In the genomic region with DNA sequence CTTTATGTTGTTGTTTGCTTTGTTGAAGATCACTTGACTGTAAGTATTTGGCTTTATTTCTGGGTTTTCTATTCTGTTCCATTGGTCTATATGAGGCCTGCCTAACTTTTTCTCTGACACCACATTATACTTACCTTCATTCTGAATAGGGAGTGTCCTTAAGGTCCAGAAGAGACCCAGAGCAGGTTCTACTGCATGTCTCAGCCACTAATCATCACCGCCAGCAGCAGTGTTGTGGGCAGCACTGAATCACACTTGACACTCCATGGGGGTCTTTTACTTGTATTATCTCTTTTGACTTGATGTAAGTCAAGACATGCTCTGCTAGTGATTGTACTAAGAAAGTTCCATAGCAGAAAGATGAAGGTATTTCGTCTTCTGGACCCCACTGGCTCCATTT, we compare ENCODE assay signal across 25 cellular contexts.
"Had no signal": no experiment of that assay in that cellular context is flagged by ENCODE, and none has a peak within 500 bp of the region (broad histone marks: within the 10 kb centered on the region; RNA-seq: fewer than 3 reads in every experiment).

No MANE protein-coding gene starts in this region.

- DNase-seq: activated CD4-positive, alpha-beta memory T cell treated with anti-CD3 and anti-CD28 coated beads, Interleukin-2, amount 10 ng/mL, durations not matched to agents 7 days and 5 days; activated CD4-positive, alpha-beta T cell treated with anti-CD3 and anti-CD28 coated beads, Interleukin-2, amount 10 ng/mL, durations not matched to agents 7 days and 5 days; activated CD4-positive, CD25-positive, alpha-beta regulatory T cell treated with anti-CD3 and anti-CD28 coated beads, Interleukin-2, amount 50 U/mL, for 72 hours; activated gamma-delta T cell treated with Interleukin-2 at 50 U/mL for 16 hours; activated naive CD4-positive, alpha-beta T cell treated with anti-CD3 and anti-CD28 coated beads, Interleukin-2, amount 50 U/mL, for 16 hours; activated T-cell treated with anti-CD3 and anti-CD28 coated beads, Interleukin-2, amount 50 U/mL, for 4 hours; amniotic stem cell; brain microvascular endothelial cell; foreskin fibroblast; heart right ventricle; left lung; lower lobe of right lung; mesendoderm; natural killer cell; stimulated activated CD4-positive, alpha-beta T cell treated with anti-CD3 and anti-CD28 coated beads, Interleukin-15, amount 100 ng/mL, for 24 hours; stimulated activated CD4-positive, alpha-beta T cell treated with anti-CD3 and anti-CD28 coated beads, Interleukin-2, amount 100 ng/mL, for 24 hours; stimulated activated naive B cell treated with anti-CD40 and anti-IgM and Interleukin-4, amounts not matched to agents 10 μg/mL and 1 μg/mL and 100 μg/mL, for 72 hours; stomach; T-helper 2 cell; thyroid gland had no signal

- H3K36me3 ChIP-seq: brain microvascular endothelial cell, heart right ventricle, left lung, lower lobe of right lung, right atrium auricular region, stomach, thyroid gland had no signal

- H3K27me3 ChIP-seq: brain microvascular endothelial cell, heart right ventricle, right atrium auricular region, stomach, thyroid gland had no signal

- H3K27ac Mint-ChIP-seq: activated CD4-positive, alpha-beta memory T cell treated with anti-CD3 and anti-CD28 coated beads, Interleukin-2, amount 10 ng/mL, durations not matched to agents 7 days and 5 days; activated CD4-positive, alpha-beta T cell treated with anti-CD3 and anti-CD28 coated beads, Interleukin-2, amount 10 ng/mL, durations not matched to agents 7 days and 5 days; activated T-helper 17 cell treated with anti-CD3 and anti-CD28 coated beads, Interleukin-2, amount 50 U/mL, for 72 hours; dendritic cell treated with granulocyte-macrophage colony-stimulating factor and Interleukin-4, amounts not matched to agents 40 ng/mL and 50 ng/mL, for 4 days; natural killer cell; stimulated activated naive B cell treated with anti-CD40 and anti-IgM and Interleukin-4, amounts not matched to agents 10 μg/mL and 1 μg/mL and 100 μg/mL, for 72 hours had no signal

- H3K4me1 ChIP-seq: heart right ventricle, left lung, lower lobe of right lung, right atrium auricular region, stomach, thyroid gland had no signal

- FAIRE-seq: astrocyte had no signal

- H3K9me3 Mint-ChIP-seq: activated CD4-positive, alpha-beta memory T cell treated with anti-CD3 and anti-CD28 coated beads, Interleukin-2, amount 10 ng/mL, durations not matched to agents 7 days and 5 days; activated CD4-positive, alpha-beta T cell treated with anti-CD3 and anti-CD28 coated beads, Interleukin-2, amount 10 ng/mL, durations not matched to agents 7 days and 5 days; activated T-cell treated with anti-CD3 and anti-CD28 coated beads, Interleukin-2, amount 50 U/mL, for 4 hours; dendritic cell treated with granulocyte-macrophage colony-stimulating factor and Interleukin-4, amounts not matched to agents 40 ng/mL and 50 ng/mL, for 4 days; stimulated activated naive B cell treated with anti-CD40 and anti-IgM and Interleukin-4, amounts not matched to agents 10 μg/mL and 1 μg/mL and 100 μg/mL, for 72 hours had no signal

- H3K4me1 Mint-ChIP-seq: activated CD4-positive, alpha-beta memory T cell treated with anti-CD3 and anti-CD28 coated beads, Interleukin-2, amount 10 ng/mL, durations not matched to agents 7 days and 5 days; activated CD4-positive, alpha-beta T cell treated with anti-CD3 and anti-CD28 coated beads, Interleukin-2, amount 10 ng/mL, durations not matched to agents 7 days and 5 days; activated T-helper 17 cell treated with anti-CD3 and anti-CD28 coated beads, Interleukin-2, amount 50 U/mL, for 72 hours; central memory CD8-positive, alpha-beta T cell; natural killer cell; stimulated activated naive B cell treated with anti-CD40 and anti-IgM and Interleukin-4, amounts not matched to agents 10 μg/mL and 1 μg/mL and 100 μg/mL, for 72 hours had no signal

- H3K4me3 ChIP-seq: heart right ventricle, left lung, lower lobe of right lung, right atrium auricular region, stomach, thyroid gland had no signal

- H3K27ac ChIP-seq: brain microvascular endothelial cell, heart right ventricle, left lung, lower lobe of right lung, right atrium auricular region, stomach, thyroid gland had no signal

- H3K9me3 ChIP-seq: heart right ventricle, left lung, lower lobe of right lung, right atrium auricular region, stomach, thyroid gland had no signal

- H3K27me3 Mint-ChIP-seq: activated CD4-positive, alpha-beta memory T cell treated with anti-CD3 and anti-CD28 coated beads, Interleukin-2, amount 10 ng/mL, durations not matched to agents 7 days and 5 days; activated CD4-positive, alpha-beta T cell treated with anti-CD3 and anti-CD28 coated beads, Interleukin-2, amount 10 ng/mL, durations not matched to agents 7 days and 5 days; central memory CD8-positive, alpha-beta T cell had no signal

- ATAC-seq: activated T-cell treated with anti-CD3 and anti-CD28 coated beads, Interleukin-2, amount 50 U/mL, for 4 hours; activated T-helper 17 cell treated with anti-CD3 and anti-CD28 coated beads, Interleukin-2, amount 50 U/mL, for 72 hours; heart right ventricle; left lung; lower lobe of right lung; natural killer cell; stimulated activated naive B cell treated with anti-CD40 and anti-IgM and Interleukin-4, amounts not matched to agents 10 μg/mL and 1 μg/mL and 100 μg/mL, for 72 hours had no signal

- H3K36me3 Mint-ChIP-seq: natural killer cell; stimulated activated naive B cell treated with anti-CD40 and anti-IgM and Interleukin-4, amounts not matched to agents 10 μg/mL and 1 μg/mL and 100 μg/mL, for 72 hours had no signal

- H3K4me3 Mint-ChIP-seq: activated CD4-positive, alpha-beta memory T cell treated with anti-CD3 and anti-CD28 coated beads, Interleukin-2, amount 10 ng/mL, durations not matched to agents 7 days and 5 days; activated CD4-positive, alpha-beta T cell treated with anti-CD3 and anti-CD28 coated beads, Interleukin-2, amount 10 ng/mL, durations not matched to agents 7 days and 5 days; activated T-cell treated with anti-CD3 and anti-CD28 coated beads, Interleukin-2, amount 50 U/mL, for 4 hours; activated T-helper 17 cell treated with anti-CD3 and anti-CD28 coated beads, Interleukin-2, amount 50 U/mL, for 72 hours; central memory CD8-positive, alpha-beta T cell; dendritic cell treated with granulocyte-macrophage colony-stimulating factor and Interleukin-4, amounts not matched to agents 40 ng/mL and 50 ng/mL, for 4 days; natural killer cell; stimulated activated naive B cell treated with anti-CD40 and anti-IgM and Interleukin-4, amounts not matched to agents 10 μg/mL and 1 μg/mL and 100 μg/mL, for 72 hours had no signal
